ENCODE assay signal across 17 cellular contexts in genomic region chr4:74529284-74530041, GRCh38.
A peak's percentile ranks its signal among the peaks of the same experiment; 100 is the strongest.
DNase-seq lines count a peak whose midpoint lies in the region; ATAC-seq and TF ChIP-seq lines count a peak whose summit lies in the region.
"Had no signal": no experiment of that assay in that cellular context is flagged by ENCODE, and none has a peak within 500 bp of the region (broad histone marks: within the 10 kb centered on the region; RNA-seq: fewer than 3 reads in every experiment).

No MANE protein-coding gene starts in this region.

- POLR2A ChIA-PET in MCF 10A (lab: Yijun Ruan, JAX), result interaction anchor here (0.6 to 2.7 kb wide), 11 partner anchors 10 to 961 kb away, joined by 3 to 8 read pairs (median 4); partner anchors contain the start of gene AREG

- no peak overlapping the region for H3K4me3 ChIP-seq in breast epithelium
- no peak overlapping the region for H3K4me3 ChIP-seq in colonic mucosa

- CTCF ChIA-PET in MCF 10A (lab: Yijun Ruan, JAX), result interaction anchor here (0.8 to 6.5 kb wide), 7 partner anchors 83 to 209 kb away, joined by 3 to 144 read pairs (median 9); no protein-coding TSS in a partner anchor

- peak overlapping the region; percentile 13 to 62 for H3K27ac ChIP-seq in breast epithelium
- peak overlapping the region; percentile 46 for H3K27ac ChIP-seq in colonic mucosa
- H3K27ac ChIP-seq: C4-2B had no signal

- ATAC-seq in natural killer cell treated with Interleukin-12 subunit alpha and Interleukin-12 subunit beta and Interleukin-15 and Interleukin-18, amount 100 ng/mL, for 72 hours, result no peak
- ATAC-seq in GM19324 (IDR thresholded peaks at IDR 0.05; ENCODE audit: low FRiP score, unreplicated experiment), result no peak

- TF ChIP-seq POLR2A in breast epithelium (IDR thresholded peaks at IDR 0.05), result no peak

- DNase-seq in breast epithelium (ENCODE audit: low spot score in 2 of 2), result peak in 1 of 2 donors; percentile 34
- no peak for DNase-seq in MCF 10A (ENCODE audit: unreplicated experiment)
- peak; percentile 61 for DNase-seq in colonic mucosa
- DNase-seq in islet precursor cell, result peak; percentile 54
- peak; percentile 34 for DNase-seq in superior temporal gyrus (ENCODE audit: extremely low spot score)
- DNase-seq in natural killer cell treated with Interleukin-12 subunit alpha and Interleukin-12 subunit beta and Interleukin-15 and Interleukin-18, amount 100 ng/mL, for 72 hours (ENCODE audit: low spot score), result no peak
- no peak for DNase-seq in activated T-helper 2 cell treated with anti-CD3 and anti-CD28 coated beads, Interferon-gamma antibody, Interleukin-2, Interleukin-4, amounts not matched to agents 10 μg/mL and 5 μg/mL and 100 μg/mL, durations not matched to agents 14 hours and 24 hours and 36 hours (ENCODE audit: low spot score)
- DNase-seq: 8988T, Caco-2, GDM1, MM.1S, NCI-H1930, NCI-H2171 treated with DMSO at 0.1 percent for 48 hours, NCI-H510A, SIG-M5 had no signal

- H3K36me3 Mint-ChIP-seq in MCF 10A (ENCODE audit: insufficient read depth, unreplicated experiment), result no peaks in the 10 kb centered on the region
- no peaks in the 10 kb centered on the region for H3K36me3 Mint-ChIP-seq in natural killer cell treated with Interleukin-12 subunit alpha and Interleukin-12 subunit beta and Interleukin-15 and Interleukin-18, amount 100 ng/mL, for 72 hours
- no peaks in the 10 kb centered on the region for H3K36me3 Mint-ChIP-seq in activated T-helper 2 cell treated with anti-CD3 and anti-CD28 coated beads, Interferon-gamma antibody, Interleukin-2, Interleukin-4, amounts not matched to agents 10 μg/mL and 5 μg/mL and 100 μg/mL, durations not matched to agents 14 hours and 24 hours and 36 hours (ENCODE audit: low read depth)

- H3K27ac Mint-ChIP-seq in MCF 10A (ENCODE audit: low read depth, unreplicated experiment), result no peak overlapping the region
- no peak overlapping the region for H3K27ac Mint-ChIP-seq in natural killer cell treated with Interleukin-12 subunit alpha and Interleukin-12 subunit beta and Interleukin-15 and Interleukin-18, amount 100 ng/mL, for 72 hours
- no peak overlapping the region for H3K27ac Mint-ChIP-seq in activated T-helper 2 cell treated with anti-CD3 and anti-CD28 coated beads, Interferon-gamma antibody, Interleukin-2, Interleukin-4, amounts not matched to agents 10 μg/mL and 5 μg/mL and 100 μg/mL, durations not matched to agents 14 hours and 24 hours and 36 hours

- intact Hi-C loops in breast epithelium (cut with DNase I; ENCODE audit: low total_unique reads) (no loop called here), MCF 10A (cut with micrococcal nuclease) (loop anchor here (10.0 kb wide), 1 partner anchor 345 kb away; no protein-coding TSS in a partner anchor), colonic mucosa (cut with DNase I) (loop anchor here (2.0 kb wide), 1 partner anchor 153 kb away; no protein-coding TSS in a partner anchor)
- intact Hi-C loops in activated T-helper 2 cell treated with anti-CD3 and anti-CD28 coated beads, Interferon-gamma antibody, Interleukin-2, Interleukin-4, amounts not matched to agents 10 μg/mL and 5 μg/mL and 100 μg/mL, durations not matched to agents 14 hours and 24 hours and 36 hours (cut with micrococcal nuclease), result loop anchor here (5.0 to 10.0 kb wide), 2 partner anchors 95 to 148 kb away; no protein-coding TSS in a partner anchor

- H3K9me3 Mint-ChIP-seq in MCF 10A (ENCODE audit: unreplicated experiment), result no peaks in the 10 kb centered on the region
- H3K9me3 Mint-ChIP-seq in natural killer cell treated with Interleukin-12 subunit alpha and Interleukin-12 subunit beta and Interleukin-15 and Interleukin-18, amount 100 ng/mL, for 72 hours, result no peaks in the 10 kb centered on the region
- no peaks in the 10 kb centered on the region for H3K9me3 Mint-ChIP-seq in activated T-helper 2 cell treated with anti-CD3 and anti-CD28 coated beads, Interferon-gamma antibody, Interleukin-2, Interleukin-4, amounts not matched to agents 10 μg/mL and 5 μg/mL and 100 μg/mL, durations not matched to agents 14 hours and 24 hours and 36 hours

- H3K9me3 ChIP-seq in breast epithelium, result no peaks in the 10 kb centered on the region
- no peaks in the 10 kb centered on the region for H3K9me3 ChIP-seq in colonic mucosa
- H3K9me3 ChIP-seq: Caco-2 had no signal

- TF ChIP-seq CTCF in breast epithelium (IDR thresholded peaks at IDR 0.05) (no peak), MCF 10A (IDR thresholded peaks at IDR 0.05; ENCODE audit: unreplicated experiment) (no peak), colonic mucosa (IDR thresholded peaks at IDR 0.05) (no peak)

- H3K27me3 Mint-ChIP-seq in MCF 10A (ENCODE audit: insufficient read depth, unreplicated experiment), result no peaks in the 10 kb centered on the region
- H3K27me3 Mint-ChIP-seq in natural killer cell treated with Interleukin-12 subunit alpha and Interleukin-12 subunit beta and Interleukin-15 and Interleukin-18, amount 100 ng/mL, for 72 hours, result peaks cover 6 to 7% of the 10 kb centered on the region in 2 donors
- H3K27me3 Mint-ChIP-seq in activated T-helper 2 cell treated with anti-CD3 and anti-CD28 coated beads, Interferon-gamma antibody, Interleukin-2, Interleukin-4, amounts not matched to agents 10 μg/mL and 5 μg/mL and 100 μg/mL, durations not matched to agents 14 hours and 24 hours and 36 hours (ENCODE audit: low read depth), result peaks cover 6% of the 10 kb centered on the region

- H3K27me3 ChIP-seq in breast epithelium (no peaks in the 10 kb centered on the region), colonic mucosa (no peaks in the 10 kb centered on the region)

- H3K4me1 ChIP-seq in breast epithelium (no peaks in the 10 kb centered on the region), colonic mucosa (no peaks in the 10 kb centered on the region)

- no peak overlapping the region for H3K9ac ChIP-seq in colonic mucosa (ENCODE audit: low read depth in 2 of 2, low read length in 2 of 2)

- H3K4me3 Mint-ChIP-seq in MCF 10A (ENCODE audit: unreplicated experiment), result no peak overlapping the region
- no peak overlapping the region for H3K4me3 Mint-ChIP-seq in natural killer cell treated with Interleukin-12 subunit alpha and Interleukin-12 subunit beta and Interleukin-15 and Interleukin-18, amount 100 ng/mL, for 72 hours
- H3K4me3 Mint-ChIP-seq in activated T-helper 2 cell treated with anti-CD3 and anti-CD28 coated beads, Interferon-gamma antibody, Interleukin-2, Interleukin-4, amounts not matched to agents 10 μg/mL and 5 μg/mL and 100 μg/mL, durations not matched to agents 14 hours and 24 hours and 36 hours (ENCODE audit: low read depth), result no peak overlapping the region

- H3K4me1 Mint-ChIP-seq in MCF 10A (ENCODE audit: insufficient read depth, unreplicated experiment), result peaks cover 18% of the 10 kb centered on the region
- H3K4me1 Mint-ChIP-seq in natural killer cell treated with Interleukin-12 subunit alpha and Interleukin-12 subunit beta and Interleukin-15 and Interleukin-18, amount 100 ng/mL, for 72 hours (ENCODE audit: low read depth in 2 of 2), result no peaks in the 10 kb centered on the region
- H3K4me1 Mint-ChIP-seq in activated T-helper 2 cell treated with anti-CD3 and anti-CD28 coated beads, Interferon-gamma antibody, Interleukin-2, Interleukin-4, amounts not matched to agents 10 μg/mL and 5 μg/mL and 100 μg/mL, durations not matched to agents 14 hours and 24 hours and 36 hours (ENCODE audit: low read depth), result peaks cover 13% of the 10 kb centered on the region

- H3K36me3 ChIP-seq in breast epithelium, result no peaks in the 10 kb centered on the region
- H3K36me3 ChIP-seq in colonic mucosa, result no peaks in the 10 kb centered on the region

- BruUV-seq in MCF 10A (replicated peaks; lab: Mats Ljungman, UMichigan), result no TSS peak

Comparison
In these comparisons a context has a peak if more than half of its experiments do, and no peak if none do; other contexts are left out.
1. DNase-seq: peak in colonic mucosa (single experiment), islet precursor cell (single experiment) and superior temporal gyrus (single experiment); none in MCF 10A (single experiment), natural killer cell treated with Interleukin-12 subunit alpha and Interleukin-12 subunit beta and Interleukin-15 and Interleukin-18, amount 100 ng/mL, for 72 hours (single experiment) and activated T-helper 2 cell treated with anti-CD3 and anti-CD28 coated beads, Interferon-gamma antibody, Interleukin-2, Interleukin-4, amounts not matched to agents 10 μg/mL and 5 μg/mL and 100 μg/mL, durations not matched to agents 14 hours and 24 hours and 36 hours (single experiment).